Comparison of ENCODE assay signal across 8 cellular contexts in genomic region chr2:26345554-26346453, GRCh38. TPM values are rescaled to one million over a fixed set of nuclear protein-coding genes. Genes with fewer than 3 reads are reported as not detected.
A peak's percentile ranks its signal among the peaks of the same experiment; 100 is the strongest.
DNase-seq lines count a peak whose midpoint lies in the region; ATAC-seq, FAIRE-seq and TF ChIP-seq lines count a peak whose summit lies in the region.

Gene SELENOI (plus strand): TSS chr2:26346143. CDS start chr2:26346233, 90 bp downstream.

- DNase-seq in DMS79 (lab: John Stamatoyannopoulos, UW) (peak; percentile 99), RCC 7860 (ENCODE audit: low spot score) (peak; percentile 98), esophagus muscularis mucosa (ENCODE audit: extremely low spot score) (peak; percentile 99)
- peak; percentile 99 to 100 for DNase-seq in activated T-cell treated with anti-CD3 and anti-CD28 coated beads, Interleukin-2, amount 50 U/mL, for 72 hours
- DNase-seq in stimulated activated CD8-positive, alpha-beta memory T cell treated with anti-CD3 and anti-CD28 coated beads, Interleukin-7, amount 100 ng/mL, for 4 hours (ENCODE audit: low read depth in 2 of 2), result peak; percentile 98 to 99

- intact Hi-C loops in esophagus muscularis mucosa (cut with DNase I), result loop anchor here (5.0 to 10.0 kb wide), 2 partner anchors 104 to 229 kb away; partner anchors contain the start of genes HADHA and HADHB

- peak; percentile 93 for ATAC-seq in GM21786 (IDR thresholded peaks at IDR 0.05; ENCODE audit: unreplicated experiment)
- peak; percentile 96 to 97 for ATAC-seq in activated T-cell treated with anti-CD3 and anti-CD28 coated beads, Interleukin-2, amount 50 U/mL, for 72 hours (replicated peaks in 1 of 2)

- H3K9me3 Mint-ChIP-seq in activated T-cell treated with anti-CD3 and anti-CD28 coated beads, Interleukin-2, amount 50 U/mL, for 72 hours, result no peaks in the 10 kb centered on the region

- peaks cover 36% of the 10 kb centered on the region for H3K4me1 Mint-ChIP-seq in activated T-cell treated with anti-CD3 and anti-CD28 coated beads, Interleukin-2, amount 50 U/mL, for 72 hours (ENCODE audit: low read depth)

- H3K27me3 ChIP-seq in esophagus muscularis mucosa, result no peaks in the 10 kb centered on the region
- no peaks in the 10 kb centered on the region for H3K27me3 ChIP-seq in muscle layer of duodenum (ENCODE audit: low read depth, low read length)

- H3K4me3 Mint-ChIP-seq in activated T-cell treated with anti-CD3 and anti-CD28 coated beads, Interleukin-2, amount 50 U/mL, for 72 hours, result peak within 1 kb of the TSS; percentile 97

- TF ChIP-seq POLR2A in esophagus muscularis mucosa (IDR thresholded peaks at IDR 0.05; ENCODE audit: low read depth), result peak; percentile 88

- H3K27ac Mint-ChIP-seq in activated T-cell treated with anti-CD3 and anti-CD28 coated beads, Interleukin-2, amount 50 U/mL, for 72 hours, result peak within 1 kb of the TSS; percentile 99

- TF ChIP-seq CTCF in esophagus muscularis mucosa (IDR thresholded peaks at IDR 0.05), result no peak

- under 1% methylated on average over 35 of the region's 80 CpGs for WGBS in esophagus muscularis mucosa

- no peaks in the 10 kb centered on the region for H3K9me3 ChIP-seq in KOPT-K1 (ENCODE audit: insufficient read depth, low read length, poor library complexity, severe bottlenecking)
- H3K9me3 ChIP-seq in esophagus muscularis mucosa, result no peaks in the 10 kb centered on the region
- no peaks in the 10 kb centered on the region for H3K9me3 ChIP-seq in muscle layer of duodenum (ENCODE audit: control insufficient read depth in 1 of 2, low read length in 2 of 2)

- peaks cover 6 to 10% of the 10 kb centered on the region in 2 donors for H3K36me3 Mint-ChIP-seq in activated T-cell treated with anti-CD3 and anti-CD28 coated beads, Interleukin-2, amount 50 U/mL, for 72 hours (ENCODE audit: insufficient read depth in 2 of 2)

- H3K4me3 ChIP-seq in esophagus muscularis mucosa (peak within 1 kb of the TSS; percentile 78 to 89 (median 86)), muscle layer of duodenum (ENCODE audit: low read depth in 1 of 2, low read length in 2 of 2) (peak within 1 kb of the TSS; percentile 92 to 99)

- FAIRE-seq in RCC 7860 (lab: Jason Lieb, UNC), result peak; percentile 91

- H3K27me3 Mint-ChIP-seq in activated T-cell treated with anti-CD3 and anti-CD28 coated beads, Interleukin-2, amount 50 U/mL, for 72 hours (ENCODE audit: low read depth), result no peaks in the 10 kb centered on the region

- no peak for TF ChIP-seq EP300 in esophagus muscularis mucosa (IDR thresholded peaks at IDR 0.05)

- H3K4me1 ChIP-seq in esophagus muscularis mucosa (peaks cover 16 to 35% (median 30%) of the 10 kb centered on the region in 4 donors), muscle layer of duodenum (ENCODE audit: control insufficient read depth in 1 of 2, insufficient read depth in 2 of 2, low read length in 2 of 2) (peaks cover 9 to 21% of the 10 kb centered on the region in 2 donors)

- peaks cover 20% of the 10 kb centered on the region for H3K36me3 ChIP-seq in KOPT-K1 (ENCODE audit: insufficient read depth, low read length)
- no peaks in the 10 kb centered on the region for H3K36me3 ChIP-seq in esophagus muscularis mucosa
- H3K36me3 ChIP-seq in muscle layer of duodenum (ENCODE audit: control insufficient read depth in 1 of 2, insufficient read depth in 2 of 2, low read length in 2 of 2), result peaks cover 0 to 6% of the 10 kb centered on the region in 2 donors

- H3K27ac ChIP-seq in KOPT-K1 (ENCODE audit: low read depth, low read length, poor library complexity, severe bottlenecking) (peak within 1 kb of the TSS; percentile 84), esophagus muscularis mucosa (replicated peaks in 1 of 4) (peak within 1 kb of the TSS; percentile 93 to 97 (median 94)), muscle layer of duodenum (ENCODE audit: low read length) (peak within 1 kb of the TSS; percentile 99)

RNA-seq across cellular contexts. Expression of gene SELENOI, which starts in this region (rescaled TPM):
- 10 to 100 TPM; 35.0 to 38.9 TPM for total RNA-seq in activated T-cell treated with anti-CD3 and anti-CD28 coated beads, Interleukin-2, amount 50 U/mL, for 72 hours
- total RNA-seq in esophagus muscularis mucosa, result 10 to 100 TPM in 2 of 4 donors, 1 to 10 TPM in 2; 6.4 to 11.2 (median 9.3) TPM

Comparison
In these comparisons a context has a peak if more than half of its experiments do, and no peak if none do; other contexts are left out.
1. Peak in every context shown above with its lines: DNase-seq, ATAC-seq, H3K4me3 ChIP-seq and H3K27ac ChIP-seq.